Comparison of ENCODE assay signal across 23 cellular contexts in genomic region chr13:100827489-100828000, GRCh38.
"Had no signal": no experiment of that assay in that cellular context is flagged by ENCODE, and none has a peak within 500 bp of the region (broad histone marks: within the 10 kb centered on the region; RNA-seq: fewer than 3 reads in every experiment).

No MANE protein-coding gene starts in this region.

- H3K4me3 Mint-ChIP-seq: activated CD4-positive, alpha-beta T cell treated with anti-CD3 and anti-CD28 coated beads, Interleukin-2, amount 10 ng/mL, durations not matched to agents 7 days and 5 days; activated CD8-positive, alpha-beta T cell treated with anti-CD3 and anti-CD28 coated beads for 36 hours; activated naive CD4-positive, alpha-beta T cell treated with anti-CD3 and anti-CD28 coated beads, Interleukin-2, amount 50 U/mL, for 24 hours; endodermal cell; mesothelial cell of epicardium; natural killer cell treated with Interleukin-12 subunit alpha and Interleukin-12 subunit beta and Interleukin-15 and Interleukin-18, amount 100 ng/mL, for 72 hours; stimulated activated naive CD8-positive, alpha-beta T cell treated with anti-CD3 and anti-CD28 coated beads, Interleukin-15, amount 100 ng/mL, for 72 hours had no signal

- ATAC-seq: activated CD8-positive, alpha-beta T cell treated with anti-CD3 and anti-CD28 coated beads for 36 hours; left lung; natural killer cell treated with Interleukin-12 subunit alpha and Interleukin-12 subunit beta and Interleukin-15 and Interleukin-18, amount 100 ng/mL, for 72 hours; psoas muscle; right cardiac atrium; stimulated activated naive CD8-positive, alpha-beta T cell treated with anti-CD3 and anti-CD28 coated beads, Interleukin-15, amount 100 ng/mL, for 72 hours had no signal

- H3K4me3 ChIP-seq: colonic mucosa, dorsolateral prefrontal cortex, left lung, pancreas, psoas muscle, tibial artery had no signal

- H3K9me3 Mint-ChIP-seq: activated CD4-positive, alpha-beta T cell treated with anti-CD3 and anti-CD28 coated beads, Interleukin-2, amount 10 ng/mL, durations not matched to agents 7 days and 5 days; activated CD8-positive, alpha-beta T cell treated with anti-CD3 and anti-CD28 coated beads for 36 hours; activated naive CD4-positive, alpha-beta T cell treated with anti-CD3 and anti-CD28 coated beads, Interleukin-2, amount 50 U/mL, for 24 hours; endodermal cell; natural killer cell treated with Interleukin-12 subunit alpha and Interleukin-12 subunit beta and Interleukin-15 and Interleukin-18, amount 100 ng/mL, for 72 hours had no signal

- H3K27me3 ChIP-seq: colonic mucosa, dorsolateral prefrontal cortex, left lung, pancreas, tibial artery had no signal

- H3K27ac ChIP-seq: colonic mucosa, epithelial cell of prostate, left lung, pancreas, psoas muscle, tibial artery, WERI-Rb-1 had no signal

- H3K4me1 ChIP-seq: colonic mucosa, left lung, pancreas, psoas muscle, tibial artery had no signal

- H3K27ac Mint-ChIP-seq: activated CD4-positive, alpha-beta T cell treated with anti-CD3 and anti-CD28 coated beads, Interleukin-2, amount 10 ng/mL, durations not matched to agents 7 days and 5 days; activated CD8-positive, alpha-beta T cell treated with anti-CD3 and anti-CD28 coated beads for 36 hours; activated naive CD4-positive, alpha-beta T cell treated with anti-CD3 and anti-CD28 coated beads, Interleukin-2, amount 50 U/mL, for 24 hours; endodermal cell; mesothelial cell of epicardium; natural killer cell treated with Interleukin-12 subunit alpha and Interleukin-12 subunit beta and Interleukin-15 and Interleukin-18, amount 100 ng/mL, for 72 hours; stimulated activated naive CD8-positive, alpha-beta T cell treated with anti-CD3 and anti-CD28 coated beads, Interleukin-15, amount 100 ng/mL, for 72 hours had no signal

- H3K36me3 ChIP-seq: colonic mucosa, left lung, pancreas, tibial artery, WERI-Rb-1 had no signal

- H3K4me1 Mint-ChIP-seq: activated CD4-positive, alpha-beta T cell treated with anti-CD3 and anti-CD28 coated beads, Interleukin-2, amount 10 ng/mL, durations not matched to agents 7 days and 5 days; activated naive CD4-positive, alpha-beta T cell treated with anti-CD3 and anti-CD28 coated beads, Interleukin-2, amount 50 U/mL, for 24 hours; stimulated activated naive CD8-positive, alpha-beta T cell treated with anti-CD3 and anti-CD28 coated beads, Interleukin-15, amount 100 ng/mL, for 72 hours had no signal

- H3K36me3 Mint-ChIP-seq: activated naive CD4-positive, alpha-beta T cell treated with anti-CD3 and anti-CD28 coated beads, Interleukin-2, amount 50 U/mL, for 24 hours; mesothelial cell of epicardium; natural killer cell treated with Interleukin-12 subunit alpha and Interleukin-12 subunit beta and Interleukin-15 and Interleukin-18, amount 100 ng/mL, for 72 hours had no signal

- DNase-seq: activated CD4-positive, alpha-beta T cell treated with anti-CD3 and anti-CD28 coated beads, Interleukin-2, amount 10 ng/mL, durations not matched to agents 7 days and 5 days; activated CD4-positive, CD25-positive, alpha-beta regulatory T cell treated with anti-CD3 and anti-CD28 coated beads, Interleukin-2, amount 50 U/mL, for 72 hours; activated CD8-positive, alpha-beta T cell treated with anti-CD3 and anti-CD28 coated beads for 36 hours; activated gamma-delta T cell treated with Interleukin-2 at 50 U/mL for 16 hours; activated T-cell treated with anti-CD3 and anti-CD28 coated beads, Interleukin-2, amount 50 U/mL, for 1 hour; aorta; colonic mucosa; dorsolateral prefrontal cortex; foreskin melanocyte; left lung; pancreas; psoas muscle; right cardiac atrium; stimulated activated CD4-positive, alpha-beta T cell treated with anti-CD3 and anti-CD28 coated beads, Interleukin-12 subunit alpha, Interleukin-12 subunit beta, amount 100 ng/mL, for 4 hours; stimulated activated CD4-positive, alpha-beta T cell treated with anti-CD3 and anti-CD28 coated beads, Interleukin-4, amount 100 ng/mL, for 4 hours; stimulated activated naive CD8-positive, alpha-beta T cell treated with anti-CD3 and anti-CD28 coated beads, Interleukin-15, amount 100 ng/mL, for 72 hours; tibial artery had no signal

- H3K9me3 ChIP-seq: colonic mucosa, pancreas, psoas muscle had no signal
